Comparison of ENCODE assay signal across 23 cellular contexts in the genomic region with DNA sequence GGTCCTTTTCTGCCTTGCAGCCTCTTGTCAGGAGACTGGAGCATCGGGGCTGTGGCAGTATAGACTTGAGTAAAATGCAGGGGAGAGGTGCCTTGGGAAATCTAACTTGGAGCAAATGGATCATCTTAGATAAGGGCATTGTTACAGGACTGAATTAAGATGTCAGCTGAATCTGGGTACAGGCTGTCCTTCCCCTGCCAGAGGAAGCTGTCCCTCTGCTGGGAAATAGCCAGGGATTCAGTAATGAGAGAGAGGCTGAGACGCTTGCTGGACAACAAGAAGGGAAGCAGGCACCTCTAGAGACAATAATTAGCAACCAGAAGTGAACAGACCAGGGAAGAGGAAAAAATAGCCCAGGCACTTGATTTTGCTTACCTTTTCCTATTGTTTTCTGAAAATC. TPM values are rescaled to one million over a fixed set of nuclear protein-coding genes. Genes with fewer than 3 reads are reported as not detected.
DNase-seq lines count a peak whose midpoint lies in the region; ATAC-seq and TF ChIP-seq lines count a peak whose summit lies in the region.
"Had no signal": no experiment of that assay in that cellular context is flagged by ENCODE, and none has a peak within 500 bp of the region (broad histone marks: within the 10 kb centered on the region; RNA-seq: fewer than 3 reads in every experiment).

No MANE protein-coding gene starts in this region.

- H3K9me3 Mint-ChIP-seq in brain (peaks cover 0 to 3% (median 0%) of the 10 kb centered on the region in 5 experiments), CD14-positive monocyte (peaks cover 0 to 2% (median 0%) of the 10 kb centered on the region in 7 donors)
- no peaks in the 10 kb centered on the region for H3K9me3 Mint-ChIP-seq in activated CD8-positive, alpha-beta T cell treated with anti-CD3 and anti-CD28 coated beads for 36 hours
- H3K9me3 Mint-ChIP-seq: IgD-negative memory B cell; naive B cell; stimulated activated naive CD8-positive, alpha-beta T cell treated with anti-CD3 and anti-CD28 coated beads, Interleukin-15, amount 100 ng/mL, for 72 hours; T-cell had no signal

- peaks cover 0 to 3% (median 0%) of the 10 kb centered on the region in 4 donors for H3K4me1 ChIP-seq in Peyer's patch

- no peaks in the 10 kb centered on the region for H3K36me3 Mint-ChIP-seq in brain
- H3K36me3 Mint-ChIP-seq in activated CD8-positive, alpha-beta T cell treated with anti-CD3 and anti-CD28 coated beads for 36 hours (ENCODE audit: low read depth), result no peaks in the 10 kb centered on the region
- no peaks in the 10 kb centered on the region for H3K36me3 Mint-ChIP-seq in CD14-positive monocyte
- H3K36me3 Mint-ChIP-seq: naive B cell, T-cell had no signal

- peaks cover 8% of the 10 kb centered on the region for H3K4me1 Mint-ChIP-seq in brain
- no peaks in the 10 kb centered on the region for H3K4me1 Mint-ChIP-seq in activated CD8-positive, alpha-beta T cell treated with anti-CD3 and anti-CD28 coated beads for 36 hours (ENCODE audit: low read depth)
- H3K4me1 Mint-ChIP-seq in CD14-positive monocyte, result no peaks in the 10 kb centered on the region
- H3K4me1 Mint-ChIP-seq: stimulated activated naive CD8-positive, alpha-beta T cell treated with anti-CD3 and anti-CD28 coated beads, Interleukin-15, amount 100 ng/mL, for 72 hours; T-cell had no signal

- peak overlapping the region in 3 of 5 experiments; percentile 16 to 52 (median 22) for H3K27ac Mint-ChIP-seq in brain
- no peak overlapping the region for H3K27ac Mint-ChIP-seq in activated CD8-positive, alpha-beta T cell treated with anti-CD3 and anti-CD28 coated beads for 36 hours
- no peak overlapping the region for H3K27ac Mint-ChIP-seq in CD14-positive monocyte
- H3K27ac Mint-ChIP-seq: IgD-negative memory B cell; stimulated activated naive CD8-positive, alpha-beta T cell treated with anti-CD3 and anti-CD28 coated beads, Interleukin-15, amount 100 ng/mL, for 72 hours; T-cell had no signal

- CTCF ChIA-PET in activated CD8-positive, alpha-beta T cell treated with anti-CD3 and anti-CD28 coated beads for 36 hours (lab: Charles Lee), result no interaction called here

- H3K36me3 ChIP-seq in Peyer's patch, result no peaks in the 10 kb centered on the region
- H3K36me3 ChIP-seq: transverse colon had no signal

- no peak for TF ChIP-seq CTCF in brain (conservative IDR thresholded peaks at IDR 0.05)
- no peak for TF ChIP-seq CTCF in activated CD8-positive, alpha-beta T cell treated with anti-CD3 and anti-CD28 coated beads for 36 hours (IDR thresholded peaks at IDR 0.05)
- TF ChIP-seq CTCF in Peyer's patch (IDR thresholded peaks at IDR 0.05), result no peak
- TF ChIP-seq CTCF in CD14-positive monocyte (IDR thresholded peaks at IDR 0.05), result no peak

- no peak overlapping the region for H3K27ac ChIP-seq in Peyer's patch
- H3K27ac ChIP-seq: transverse colon had no signal

- intact Hi-C loops in activated CD8-positive, alpha-beta T cell treated with anti-CD3 and anti-CD28 coated beads for 36 hours (cut with micrococcal nuclease), result no loop called here
- intact Hi-C loops in CD14-positive monocyte (cut with micrococcal nuclease), result no loop called here

- H3K9me3 ChIP-seq in Peyer's patch, result no peaks in the 10 kb centered on the region
- H3K9me3 ChIP-seq: transverse colon had no signal

- H3K4me3 Mint-ChIP-seq in brain (no peak overlapping the region), CD14-positive monocyte (no peak overlapping the region)
- H3K4me3 Mint-ChIP-seq in activated CD8-positive, alpha-beta T cell treated with anti-CD3 and anti-CD28 coated beads for 36 hours, result no peak overlapping the region
- H3K4me3 Mint-ChIP-seq: IgD-negative memory B cell; naive B cell; stimulated activated naive CD8-positive, alpha-beta T cell treated with anti-CD3 and anti-CD28 coated beads, Interleukin-15, amount 100 ng/mL, for 72 hours; T-cell had no signal

- POLR2A ChIA-PET in activated CD8-positive, alpha-beta T cell treated with anti-CD3 and anti-CD28 coated beads for 36 hours (lab: Charles Lee), result no interaction called here

- no peak for ATAC-seq in activated CD8-positive, alpha-beta T cell treated with anti-CD3 and anti-CD28 coated beads for 36 hours
- ATAC-seq: stimulated activated naive CD8-positive, alpha-beta T cell treated with anti-CD3 and anti-CD28 coated beads, Interleukin-15, amount 100 ng/mL, for 72 hours; T-cell had no signal

- TF ChIP-seq POLR2A in Peyer's patch (IDR thresholded peaks at IDR 0.05), result no peak

- no peak overlapping the region for H3K4me3 ChIP-seq in Peyer's patch
- H3K4me3 ChIP-seq: dorsolateral prefrontal cortex, transverse colon had no signal

- H3K27me3 Mint-ChIP-seq in brain (no peaks in the 10 kb centered on the region), CD14-positive monocyte (ENCODE audit: low read depth in 3 of 3) (peaks cover 0 to 3% (median 1%) of the 10 kb centered on the region in 3 donors)
- no peaks in the 10 kb centered on the region for H3K27me3 Mint-ChIP-seq in activated CD8-positive, alpha-beta T cell treated with anti-CD3 and anti-CD28 coated beads for 36 hours
- H3K27me3 Mint-ChIP-seq: stimulated activated naive CD8-positive, alpha-beta T cell treated with anti-CD3 and anti-CD28 coated beads, Interleukin-15, amount 100 ng/mL, for 72 hours had no signal

- H3K27me3 ChIP-seq in Peyer's patch, result no peaks in the 10 kb centered on the region
- H3K27me3 ChIP-seq: dorsolateral prefrontal cortex, transverse colon had no signal

- peak; percentile 20 for DNase-seq in NCI-H1092 treated with DMSO at 0.1 percent for 48 hours (lab: John Stamatoyannopoulos, UW)
- DNase-seq in NCI-H1092 (lab: John Stamatoyannopoulos, UW), result no peak
- DNase-seq in left kidney (ENCODE audit: low read depth, low spot score), result peak; percentile 18
- DNase-seq in pons (ENCODE audit: low spot score), result peak; percentile 78
- no peak for DNase-seq in activated CD8-positive, alpha-beta T cell treated with anti-CD3 and anti-CD28 coated beads for 36 hours
- DNase-seq in Peyer's patch, result no peak
- no peak for DNase-seq in CD14-positive monocyte (ENCODE audit: low spot score)
- DNase-seq: 8988T; activated CD4-positive, CD25-positive, alpha-beta regulatory T cell treated with anti-CD3 and anti-CD28 coated beads, Interleukin-2, amount 50 U/mL, for 72 hours; activated T-cell treated with anti-CD3 and anti-CD28 coated beads, Interleukin-2, amount 50 U/mL, for 1 hour; DND-41; mammary epithelial cell; naive B cell; NCI-H146; NCI-H69; SHP77; stimulated activated CD4-positive, alpha-beta T cell treated with anti-CD3 and anti-CD28 coated beads, Interleukin-12 subunit alpha, Interleukin-12 subunit beta, amount 100 ng/mL, for 4 hours; stimulated activated naive CD8-positive, alpha-beta T cell treated with anti-CD3 and anti-CD28 coated beads, Interleukin-15, amount 100 ng/mL, for 72 hours; T-cell; transverse colon had no signal

RNA-seq across cellular contexts. Expression of gene RAPGEF5, which starts 20.7 kb away (rescaled TPM):
- polyA plus RNA-seq in brain (ENCODE audit: insufficient read depth, low read depth, low replicate concordance) (22.4 TPM), CD14-positive monocyte (not detected)
- under 1 TPM; 0.92 to 0.99 TPM for total RNA-seq in activated CD8-positive, alpha-beta T cell treated with anti-CD3 and anti-CD28 coated beads for 36 hours
- 100 to 1,000 TPM in 3 of 4 donors, 10 to 100 TPM in 1; 92.8 to 144 (median 111) TPM for total RNA-seq in Peyer's patch

Comparison
In these comparisons a context has a peak if more than half of its experiments do, and no peak if none do; other contexts are left out.
1. DNase-seq: peak in NCI-H1092 treated with DMSO at 0.1 percent for 48 hours (single experiment), left kidney (single experiment) and pons (single experiment); none in NCI-H1092 (single experiment), activated CD8-positive, alpha-beta T cell treated with anti-CD3 and anti-CD28 coated beads for 36 hours (single experiment), Peyer's patch (0 of 3) and CD14-positive monocyte (single experiment).
2. H3K27ac Mint-ChIP-seq: peak in brain (3 of 5); none in activated CD8-positive, alpha-beta T cell treated with anti-CD3 and anti-CD28 coated beads for 36 hours (single experiment) and CD14-positive monocyte (0 of 7).
3. RNA of gene RAPGEF5, which starts 20.7 kb away (total RNA-seq): 92.8 to 144 TPM in Peyer's patch; 0.92 to 0.99 TPM in activated CD8-positive, alpha-beta T cell treated with anti-CD3 and anti-CD28 coated beads for 36 hours; every median in the first group is over 10 times any median in the second.